In the genomic region with DNA sequence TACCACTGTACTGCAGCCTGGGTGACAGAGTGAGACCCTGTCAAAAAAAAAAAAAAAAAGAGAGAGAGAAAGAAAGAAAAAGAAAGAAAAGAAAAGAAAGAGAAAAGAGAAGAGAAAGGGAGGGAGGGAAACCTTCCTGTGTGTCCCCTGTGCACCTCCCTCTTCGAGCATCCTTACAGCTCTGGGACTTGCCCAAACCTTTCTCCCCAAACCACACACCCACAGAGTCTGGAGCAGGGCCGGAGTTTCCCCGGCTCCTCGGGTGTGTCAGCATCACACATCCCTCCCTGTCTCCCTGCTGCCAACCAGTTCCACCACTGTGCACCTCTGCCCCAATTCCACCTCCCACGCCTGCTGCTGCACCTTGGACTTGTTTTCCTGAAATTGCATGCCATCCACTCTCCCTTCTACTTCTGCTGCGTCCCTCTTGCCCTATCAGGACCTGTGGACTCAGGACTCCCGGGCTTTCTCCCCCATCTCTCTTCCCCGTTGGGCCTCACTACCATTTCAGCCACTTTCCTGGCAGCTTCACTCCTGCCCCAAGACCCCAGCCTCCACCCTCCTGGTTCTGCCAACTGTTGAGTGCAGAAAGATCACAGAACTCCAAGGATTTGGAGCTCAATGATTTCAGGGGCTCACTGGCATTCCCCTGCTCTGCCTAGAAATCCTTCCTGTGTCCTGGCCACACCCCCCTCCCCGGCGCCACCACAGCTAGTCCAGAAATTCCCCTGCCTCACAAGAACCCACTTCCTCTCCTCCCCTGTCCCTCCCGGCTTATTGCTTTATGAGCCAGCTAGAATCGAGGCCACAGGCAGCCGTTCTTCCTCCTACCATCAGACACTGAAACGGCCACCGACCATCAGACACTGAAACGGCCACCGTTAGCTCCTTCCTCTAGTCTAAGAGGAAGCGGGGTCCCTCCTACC, we compare ENCODE assay signal across 7 cellular contexts. TPM values are rescaled to one million over a fixed set of nuclear protein-coding genes. Genes with fewer than 3 reads are reported as not detected.
DNase-seq lines count a peak whose midpoint lies in the region; ATAC-seq and TF ChIP-seq lines count a peak whose summit lies in the region.

No MANE protein-coding gene starts in this region.

- H3K9ac ChIP-seq in mesendoderm (ENCODE audit: low read length), result peak overlapping the region; percentile 8

- no peaks in the 10 kb centered on the region for H3K79me2 ChIP-seq in PC-9 (ENCODE audit: low read depth)
- no peaks in the 10 kb centered on the region for H3K79me2 ChIP-seq in mesendoderm (ENCODE audit: control insufficient read depth, insufficient read depth, low read length)

- H3K4me1 ChIP-seq in PC-9 (replicated peaks; ENCODE audit: insufficient read depth), result peaks cover 69% of the 10 kb centered on the region
- H3K4me1 ChIP-seq in mesendoderm (ENCODE audit: control insufficient read depth, low read depth, low read length), result no peaks in the 10 kb centered on the region
- no peaks in the 10 kb centered on the region for H3K4me1 ChIP-seq in uterus

- H3K27ac Mint-ChIP-seq in MCF 10A (ENCODE audit: low read depth, unreplicated experiment), result peak overlapping the region; percentile 87

- ATAC-seq in HG03025 (IDR thresholded peaks at IDR 0.05; ENCODE audit: low FRiP score, unreplicated experiment), result no peak

- no peak overlapping the region for H2BK5ac ChIP-seq in mesendoderm (ENCODE audit: low read length)

- peaks cover 43% of the 10 kb centered on the region for H3K36me3 Mint-ChIP-seq in MCF 10A (ENCODE audit: insufficient read depth, unreplicated experiment)

- H2AFZ ChIP-seq in PC-9, result peak overlapping the region; percentile 66; the same call in 1 of the 2 replicates

- CTCF ChIA-PET in PC-9 (lab: Charles Lee) (interaction anchor here (0.6 to 0.7 kb wide), 3 partner anchors 15 to 247 kb away, joined by 3 to 8 read pairs (median 3); partner anchors contain the start of gene MRPL38), MCF 10A (lab: Yijun Ruan, JAX) (interaction anchor here (0.6 to 1.8 kb wide), 6 partner anchors 8 to 526 kb away, joined by 3 to 14 read pairs (median 4); partner anchors contain the start of gene EXOC7)

- peak overlapping the region; percentile 83 for H3K56ac ChIP-seq in mesendoderm (ENCODE audit: low read length)

- no peak overlapping the region for H2BK15ac ChIP-seq in mesendoderm (replicated peaks; ENCODE audit: low read depth)

- H4K20me1 ChIP-seq in PC-9 (ENCODE audit: insufficient read depth), result no peaks in the 10 kb centered on the region

- no peaks in the 10 kb centered on the region for H3K79me1 ChIP-seq in mesendoderm (ENCODE audit: low read length)

- H3K27me3 ChIP-seq in PC-9 (ENCODE audit: insufficient read depth, low read depth) (no peaks in the 10 kb centered on the region), mesendoderm (ENCODE audit: insufficient read depth, low read length, poor library complexity) (no peaks in the 10 kb centered on the region), uterus (no peaks in the 10 kb centered on the region)

- H3K4ac ChIP-seq in mesendoderm (ENCODE audit: low read depth, low read length), result no peak overlapping the region

- no peak for TF ChIP-seq POLR2A in uterus (IDR thresholded peaks at IDR 0.05)

- POLR2A ChIA-PET in PC-9 (lab: Charles Lee; ENCODE audit: unreplicated experiment), result interaction anchor here (0.5 to 1.0 kb wide), 4 partner anchors 18 to 351 kb away, joined by 3 to 11 read pairs (median 4); partner anchors contain the start of genes ACOX1 and TEN1
- POLR2A ChIA-PET in MCF 10A (lab: Yijun Ruan, JAX), result interaction anchor here (0.8 to 2.3 kb wide), 5 partner anchors 9 to 141 kb away, joined by 3 to 8 read pairs (median 3); partner anchors contain the start of genes ACOX1, SRP68, TEN1 and WBP2

- DNase-seq in GM19238 (ENCODE audit: insufficient read length, low spot score) (peak; percentile 57), PC-9 (peak; percentile 65 to 80), MCF 10A (ENCODE audit: unreplicated experiment) (peak; percentile 65), mesendoderm (peak; percentile 27), NCI-H1417 (lab: John Stamatoyannopoulos, UW) (no peak), uterus (no peak)

- H3K23ac ChIP-seq in mesendoderm (ENCODE audit: low read length), result no peak overlapping the region

- no peak overlapping the region for H4K5ac ChIP-seq in mesendoderm (ENCODE audit: low read length)

- H3K27ac ChIP-seq in PC-9 (peak overlapping the region; percentile 92), mesendoderm (ENCODE audit: low read depth, low read length) (no peak overlapping the region), uterus (no peak overlapping the region)

- H3K9me3 Mint-ChIP-seq in MCF 10A (ENCODE audit: unreplicated experiment), result no peaks in the 10 kb centered on the region

- H3K4me2 ChIP-seq in PC-9 (peak overlapping the region; percentile 94), mesendoderm (ENCODE audit: low read length) (no peak overlapping the region)

- H2AK5ac ChIP-seq in mesendoderm (ENCODE audit: low read length), result no peak overlapping the region

- H2BK120ac ChIP-seq in mesendoderm (ENCODE audit: low read depth, low read length), result no peak overlapping the region

- no peaks in the 10 kb centered on the region for H3K9me2 ChIP-seq in PC-9 (ENCODE audit: insufficient read depth)

- intact Hi-C loops in PC-9 (cut with micrococcal nuclease; ENCODE audit: unreplicated experiment) (no loop called here), MCF 10A (cut with micrococcal nuclease) (no loop called here), uterus (cut with DNase I; ENCODE audit: low total_unique reads) (no loop called here)

- H3K27me3 Mint-ChIP-seq in MCF 10A (ENCODE audit: insufficient read depth, unreplicated experiment), result no peaks in the 10 kb centered on the region

- H3K18ac ChIP-seq in mesendoderm (ENCODE audit: low read length), result no peak overlapping the region

- H3K4me1 Mint-ChIP-seq in MCF 10A (ENCODE audit: insufficient read depth, unreplicated experiment), result peaks cover 17% of the 10 kb centered on the region

- TF ChIP-seq CTCF in PC-9 (conservative IDR thresholded peaks at IDR 0.05), result no peak
- TF ChIP-seq CTCF in MCF 10A (IDR thresholded peaks at IDR 0.05; ENCODE audit: unreplicated experiment), result no peak
- no peak for TF ChIP-seq CTCF in uterus (IDR thresholded peaks at IDR 0.05)

- H3K4me3 Mint-ChIP-seq in MCF 10A (ENCODE audit: unreplicated experiment), result peak overlapping the region; percentile 32

- H3F3A ChIP-seq in PC-9 (ENCODE audit: insufficient read depth, low read depth), result peaks cover 60% of the 10 kb centered on the region

- H3K4me3 ChIP-seq in PC-9, result peak overlapping the region; percentile 43; the same call in 1 of the 2 replicates
- H3K4me3 ChIP-seq in mesendoderm (ENCODE audit: low read length), result no peak overlapping the region
- H3K4me3 ChIP-seq in uterus, result no peak overlapping the region

- H4K8ac ChIP-seq in mesendoderm (ENCODE audit: low read depth, low read length), result no peak overlapping the region

- no peaks in the 10 kb centered on the region for H3K9me3 ChIP-seq in PC-9 (ENCODE audit: insufficient read depth, low read depth)
- no peaks in the 10 kb centered on the region for H3K9me3 ChIP-seq in uterus

- BruUV-seq in PC-9 (replicated peaks; lab: Mats Ljungman, UMichigan) (no TSS peak), MCF 10A (replicated peaks; lab: Mats Ljungman, UMichigan) (no TSS peak)

- WGBS in mesendoderm (ENCODE audit: extremely low coverage, insufficient coverage, low lambda C conversion rate), result no CpG with 5 or more reads among the region's 18 CpGs

- no peaks in the 10 kb centered on the region for H3K36me3 ChIP-seq in PC-9 (ENCODE audit: low read depth)
- no peaks in the 10 kb centered on the region for H3K36me3 ChIP-seq in mesendoderm (ENCODE audit: control insufficient read depth, insufficient read depth, low read length)
- no peaks in the 10 kb centered on the region for H3K36me3 ChIP-seq in uterus

RNA-seq across cellular contexts. Expression of gene CDK3, which starts 3.7 kb away (rescaled TPM):
- total RNA-seq in PC-9 (2021) (10.3 and 12.3 TPM in 2 replicates), MCF 10A (2022) (5.3 and 5.7 TPM in 2 replicates), uterus (10 to 100 TPM in 1 of 4 donors, 1 to 10 TPM in 2, not detected in 1; 8.5 to 10.8 (median 9.6) TPM)
- 6.2 TPM for polyA plus RNA-seq in mesendoderm (2013, experiment 1 of 2)
- polyA plus RNA-seq in mesendoderm (2013, experiment 2 of 2), result 6.2 TPM

RNA-seq across cellular contexts. Expression of gene TEN1, which starts 17.9 kb away (rescaled TPM):
- total RNA-seq in PC-9 (2021) (19.6 and 22.7 TPM in 2 replicates), MCF 10A (2022) (13.0 and 15.4 TPM in 2 replicates), uterus (10 to 100 TPM in 3 of 4 donors, 1 to 10 TPM in 1; 3.1 to 17.2 (median 15.0) TPM)
- polyA plus RNA-seq in mesendoderm (2013, experiment 1 of 2), result 16.1 TPM
- polyA plus RNA-seq in mesendoderm (2013, experiment 2 of 2), result 15.1 TPM

RNA-seq across cellular contexts. Expression of gene ACOX1, which starts 18.0 kb away (rescaled TPM):
- total RNA-seq in PC-9 (2021), result 35.5 and 37.1 TPM in 2 replicates
- 23.4 and 26.0 TPM in 2 replicates for total RNA-seq in MCF 10A (2022)
- polyA plus RNA-seq in mesendoderm (2013, experiment 1 of 2), result 11.1 TPM
- 10.8 TPM for polyA plus RNA-seq in mesendoderm (2013, experiment 2 of 2)
- 10 to 100 TPM; 11.2 to 70.0 (median 42.0) TPM for total RNA-seq in uterus

RNA-seq across cellular contexts. Expression of gene EVPL, which starts 30.2 kb away (rescaled TPM):
- total RNA-seq in PC-9 (2021), result 60.8 and 77.8 TPM in 2 replicates
- 7.7 and 8.1 TPM in 2 replicates for total RNA-seq in MCF 10A (2022)
- 0.14 TPM for polyA plus RNA-seq in mesendoderm (2013, experiment 1 of 2)
- 0.11 TPM for polyA plus RNA-seq in mesendoderm (2013, experiment 2 of 2)
- total RNA-seq in uterus, result 1 to 10 TPM in 3 of 4 donors, under 1 TPM in 1; 0.59 to 3.7 (median 2.8) TPM

RNA-seq across cellular contexts. Expression of gene FBF1, which starts 56.1 kb away (rescaled TPM):
- total RNA-seq in PC-9 (2021) (22.5 and 28.7 TPM in 2 replicates), MCF 10A (2022) (14.0 and 18.8 TPM in 2 replicates), uterus (10 to 100 TPM; 11.0 to 16.5 (median 14.2) TPM)
- 2.5 TPM for polyA plus RNA-seq in mesendoderm (2013, experiment 1 of 2)
- 2.7 TPM for polyA plus RNA-seq in mesendoderm (2013, experiment 2 of 2)

Comparison
In these comparisons a context has a peak if more than half of its experiments do, and no peak if none do; other contexts are left out.
1. DNase-seq: peak in GM19238 (single experiment), PC-9 (2 of 2), MCF 10A (single experiment) and mesendoderm (single experiment); none in NCI-H1417 (0 of 3) and uterus (0 of 2).